Comparison of ENCODE assay signal across 9 cellular contexts in genomic region chr4:87375719-87376291, GRCh38. TPM values are rescaled to one million over a fixed set of nuclear protein-coding genes. Genes with fewer than 3 reads are reported as not detected.
DNase-seq lines count a peak whose midpoint lies in the region; ATAC-seq and TF ChIP-seq lines count a peak whose summit lies in the region.
"Had no signal": no experiment of that assay in that cellular context is flagged by ENCODE, and none has a peak within 500 bp of the region (broad histone marks: within the 10 kb centered on the region; RNA-seq: fewer than 3 reads in every experiment).

No MANE protein-coding gene starts in this region.

- H3K4me3 ChIP-seq in choroid plexus epithelial cell (ENCODE audit: low read depth, low read length) (no peak overlapping the region), right lobe of liver (no peak overlapping the region)

- ATAC-seq in GM21529 (IDR thresholded peaks at IDR 0.05; ENCODE audit: unreplicated experiment): peak; percentile 67
- ATAC-seq in right lobe of liver: peak; percentile 94 to 95 (median 94)
- ATAC-seq in HG02610 (IDR thresholded peaks at IDR 0.05; ENCODE audit: unreplicated experiment): no peak
- ATAC-seq in HG03139 (IDR thresholded peaks at IDR 0.05; ENCODE audit: unreplicated experiment): no peak

- H3K27ac ChIP-seq in right lobe of liver: peak overlapping the region in 2 of 3 donors; percentile 77 to 83

- H3K9me3 ChIP-seq in right lobe of liver: no peaks in the 10 kb centered on the region

- TF ChIP-seq POLR2A in right lobe of liver (IDR thresholded peaks at IDR 0.05): no peak

- no peaks in the 10 kb centered on the region for H3K27me3 ChIP-seq in right lobe of liver

- TF ChIP-seq CTCF in choroid plexus epithelial cell (conservative IDR thresholded peaks at IDR 0.05; ENCODE audit: low read depth, low read length): peak; percentile 81
- TF ChIP-seq CTCF in right lobe of liver (IDR thresholded peaks at IDR 0.05): peak; percentile 72 to 83 (median 74)

- H3K36me3 ChIP-seq in right lobe of liver: peaks cover 0 to 55% (median 21%) of the 10 kb centered on the region in 4 donors

- WGBS in right lobe of liver (ENCODE audit: insufficient coverage, low coverage, low lambda C conversion rate, missing lambda C conversion rate): 27% methylated on average over 4 of the region's 4 CpGs

- DNase-seq in DMS53 (lab: John Stamatoyannopoulos, UW) (peak; percentile 57), NCI-H446 treated with DMSO at 0.1 percent for 48 hours (lab: John Stamatoyannopoulos, UW) (peak; percentile 28), choroid plexus epithelial cell (ENCODE audit: low read depth) (peak; percentile 91), right lobe of liver (no peak)
- no peak for DNase-seq in stimulated activated CD8-positive, alpha-beta memory T cell treated with anti-CD3 and anti-CD28 coated beads, Interleukin-4, amount 100 ng/mL, for 48 hours
- DNase-seq: T-cell had no signal

- intact Hi-C loops in right lobe of liver (cut with DNase I): no loop called here

- peaks cover 0 to 30% (median 13%) of the 10 kb centered on the region in 4 donors for H3K4me1 ChIP-seq in right lobe of liver

RNA-seq across cellular contexts. Expression of gene HSD17B11, which starts 15.2 kb away (rescaled TPM):
- 100 to 1,000 TPM in 5 of 6 experiments, 10 to 100 TPM in 1; 36.1 to 170 (median 127) TPM for total RNA-seq in right lobe of liver

RNA-seq across cellular contexts. Expression of gene NUDT9, which starts 46.6 kb away (rescaled TPM):
- total RNA-seq in right lobe of liver: 10 to 100 TPM; 13.3 to 53.5 (median 21.2) TPM

RNA-seq across cellular contexts. Expression of gene HSD17B13, which starts 53.1 kb away (rescaled TPM):
- 100 to 1,000 TPM in 2 of 6 experiments, 10 to 100 TPM in 4; 27.1 to 181 (median 65.3) TPM for total RNA-seq in right lobe of liver

Comparison
In these comparisons a context has a peak if more than half of its experiments do, and no peak if none do; other contexts are left out.
1. DNase-seq: peak in DMS53 (single experiment), NCI-H446 treated with DMSO at 0.1 percent for 48 hours (single experiment) and choroid plexus epithelial cell (single experiment); none in right lobe of liver (0 of 3) and stimulated activated CD8-positive, alpha-beta memory T cell treated with anti-CD3 and anti-CD28 coated beads, Interleukin-4, amount 100 ng/mL, for 48 hours (single experiment).
2. ATAC-seq: peak in GM21529 (single experiment) and right lobe of liver (4 of 4); none in HG02610 (single experiment) and HG03139 (single experiment).